Comparison of ENCODE assay signal across 21 cellular contexts in genomic region chr9:14294659-14295058, GRCh38. TPM values are rescaled to one million over a fixed set of nuclear protein-coding genes. Genes with fewer than 3 reads are reported as not detected.
"Had no signal": no experiment of that assay in that cellular context is flagged by ENCODE, and none has a peak within 500 bp of the region (broad histone marks: within the 10 kb centered on the region; RNA-seq: fewer than 3 reads in every experiment).

No MANE protein-coding gene starts in this region.

- H3K4me3 ChIP-seq: mucosa of descending colon, spleen, tibial nerve, uterus had no signal

- H3K36me3 Mint-ChIP-seq: natural killer cell; stimulated activated effector memory CD8-positive, alpha-beta T cell treated with anti-CD3 and anti-CD28 coated beads, Interleukin-12 subunit alpha, Interleukin-12 subunit beta, amount 100 ng/mL, for 72 hours had no signal

- H3K4me3 Mint-ChIP-seq: activated naive CD4-positive, alpha-beta T cell treated with anti-CD3 and anti-CD28 coated beads for 36 hours; activated T-helper 17 cell treated with anti-CD3 and anti-CD28 coated beads, Interleukin-2, amount 50 U/mL, for 72 hours; central memory CD8-positive, alpha-beta T cell; natural killer cell; stimulated activated effector memory CD8-positive, alpha-beta T cell treated with anti-CD3 and anti-CD28 coated beads, Interleukin-12 subunit alpha, Interleukin-12 subunit beta, amount 100 ng/mL, for 72 hours had no signal

- H3K36me3 ChIP-seq: spleen, tibial nerve, uterus had no signal

- H3K27me3 ChIP-seq: tibial nerve, uterus had no signal

- H3K27ac Mint-ChIP-seq: activated naive CD4-positive, alpha-beta T cell treated with anti-CD3 and anti-CD28 coated beads for 36 hours; activated T-helper 17 cell treated with anti-CD3 and anti-CD28 coated beads, Interleukin-2, amount 50 U/mL, for 72 hours; natural killer cell; stimulated activated effector memory CD8-positive, alpha-beta T cell treated with anti-CD3 and anti-CD28 coated beads, Interleukin-12 subunit alpha, Interleukin-12 subunit beta, amount 100 ng/mL, for 72 hours had no signal

- H3K4me1 Mint-ChIP-seq: activated T-helper 17 cell treated with anti-CD3 and anti-CD28 coated beads, Interleukin-2, amount 50 U/mL, for 72 hours; central memory CD8-positive, alpha-beta T cell; natural killer cell; stimulated activated effector memory CD8-positive, alpha-beta T cell treated with anti-CD3 and anti-CD28 coated beads, Interleukin-12 subunit alpha, Interleukin-12 subunit beta, amount 100 ng/mL, for 72 hours had no signal

- DNase-seq: activated CD4-positive, alpha-beta T cell treated with anti-CD3 and anti-CD28 coated beads for 1 hour; activated CD4-positive, alpha-beta T cell treated with anti-CD3 and anti-CD28 coated beads, Interleukin-2, amount 50 U/mL, for 4 hours; activated naive CD4-positive, alpha-beta T cell treated with anti-CD3 and anti-CD28 coated beads for 36 hours; cortex of kidney; effector memory CD4-positive, alpha-beta T cell; foreskin fibroblast; glutamatergic neuron; kidney glomerular epithelial cell; mucosa of descending colon; natural killer cell; spleen; stimulated activated CD4-positive, alpha-beta T cell treated with anti-CD3 and anti-CD28 coated beads, Interleukin-1b, Interleukin-23, amount 100 ng/mL, for 48 hours; T-helper 1 cell; T1000; uterus had no signal

- H3K4me1 ChIP-seq: uterus had no signal

- H3K9me3 ChIP-seq: mucosa of descending colon, spleen, tibial nerve, uterus had no signal

- H3K27ac ChIP-seq: spleen, tibial nerve, uterus had no signal

- H3K9me3 Mint-ChIP-seq: activated naive CD4-positive, alpha-beta T cell treated with anti-CD3 and anti-CD28 coated beads for 36 hours; activated T-helper 17 cell treated with anti-CD3 and anti-CD28 coated beads, Interleukin-2, amount 50 U/mL, for 72 hours; central memory CD8-positive, alpha-beta T cell; natural killer cell; stimulated activated effector memory CD8-positive, alpha-beta T cell treated with anti-CD3 and anti-CD28 coated beads, Interleukin-12 subunit alpha, Interleukin-12 subunit beta, amount 100 ng/mL, for 72 hours had no signal

- ATAC-seq: activated T-helper 17 cell treated with anti-CD3 and anti-CD28 coated beads, Interleukin-2, amount 50 U/mL, for 72 hours; mucosa of descending colon; natural killer cell; sciatic nerve; SK-N-SH treated with all-trans-retinoic acid at 6 μM for 48 hours; stimulated activated effector memory CD8-positive, alpha-beta T cell treated with anti-CD3 and anti-CD28 coated beads, Interleukin-12 subunit alpha, Interleukin-12 subunit beta, amount 100 ng/mL, for 72 hours had no signal

RNA-seq across cellular contexts. Expression of gene NFIB, which starts 19.3 kb away (rescaled TPM):
- total RNA-seq: activated naive CD4-positive, alpha-beta T cell treated with anti-CD3 and anti-CD28 coated beads for 36 hours had no signal
